Comparison of ENCODE assay signal across 1 cellular context in the genomic region with DNA sequence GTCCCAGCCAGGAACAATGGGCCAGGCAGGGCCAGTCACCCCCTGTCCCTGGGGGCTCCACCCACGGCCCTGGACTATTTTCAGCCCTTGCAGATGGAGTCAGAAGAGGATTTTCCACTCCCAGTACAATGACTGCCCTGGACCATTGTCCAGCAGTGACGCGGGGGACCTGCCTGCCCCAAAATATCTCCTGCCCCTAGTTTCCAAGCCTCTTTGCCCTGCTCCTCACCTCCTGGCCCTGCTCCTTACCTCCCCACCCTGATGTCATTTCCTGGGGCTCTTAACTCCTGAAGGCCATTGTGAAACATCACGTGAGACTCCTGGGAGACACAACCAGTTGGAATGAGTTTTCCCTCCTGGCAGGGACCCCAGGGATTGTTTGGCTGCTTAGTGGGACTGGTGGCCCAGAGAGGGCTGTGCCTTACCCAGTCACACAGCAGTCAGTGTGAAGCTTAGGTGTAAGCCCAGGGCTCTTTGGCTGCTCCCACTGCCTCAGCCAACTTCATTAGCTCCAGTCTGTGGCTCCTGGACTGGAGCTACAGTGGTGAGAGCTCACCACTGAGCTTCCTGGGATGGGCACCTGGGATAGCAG.
TF ChIP-seq lines count a peak whose summit lies in the region.

No MANE protein-coding gene starts in this region.

TF ChIP-seq in H1, 55 proteins besides CTCF, POLR2A, EP300 and RAD21:
- TF ChIP-seq, protein P1, sequence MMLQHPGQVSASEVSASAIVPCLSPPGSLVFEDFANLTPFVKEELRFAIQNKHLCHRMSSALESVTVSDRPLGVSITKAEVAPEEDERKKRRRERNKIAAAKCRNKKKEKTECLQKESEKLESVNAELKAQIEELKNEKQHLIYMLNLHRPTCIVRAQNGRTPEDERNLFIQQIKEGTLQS (IDR thresholded peaks at IDR 0.05; ENCODE audit: insufficient read depth, low read depth, low read length) = no peak
- no peak for TF ChIP-seq EZH2 (IDR thresholded peaks at IDR 0.05; ENCODE audit: low read depth, low read length, severe bottlenecking)
- no peak for TF ChIP-seq RFX5 (IDR thresholded peaks at IDR 0.05; ENCODE audit: borderline replicate concordance, low read depth, low read length)
- no peak for TF ChIP-seq TEAD4 (IDR thresholded peaks at IDR 0.05; ENCODE audit: low read depth, low read length)
- no peak for TF ChIP-seq KDM1A (IDR thresholded peaks at IDR 0.05; ENCODE audit: borderline replicate concordance, low read length)
- no peak for TF ChIP-seq GTF2F1 (IDR thresholded peaks at IDR 0.05; ENCODE audit: borderline replicate concordance, low read depth, low read length)
- TF ChIP-seq, protein P2, sequence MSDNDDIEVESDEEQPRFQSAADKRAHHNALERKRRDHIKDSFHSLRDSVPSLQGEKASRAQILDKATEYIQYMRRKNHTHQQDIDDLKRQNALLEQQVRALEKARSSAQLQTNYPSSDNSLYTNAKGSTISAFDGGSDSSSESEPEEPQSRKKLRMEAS (IDR thresholded peaks at IDR 0.05) = no peak
- TF ChIP-seq ZNF274 (IDR thresholded peaks at IDR 0.05; ENCODE audit: borderline replicate concordance, extremely low read depth, low read length) = no peak
- no peak for TF ChIP-seq SIRT6 (IDR thresholded peaks at IDR 0.05; ENCODE audit: low read length)
- no peak for TF ChIP-seq SP2 (IDR thresholded peaks at IDR 0.05; ENCODE audit: low read length)
- no peak for TF ChIP-seq CREB1 (IDR thresholded peaks at IDR 0.05)
- no peak for TF ChIP-seq YY1 (IDR thresholded peaks at IDR 0.05; ENCODE audit: low read depth, low read length)
- TF ChIP-seq SUZ12 (IDR thresholded peaks at IDR 0.05; ENCODE audit: low read length) = no peak
- no peak for TF ChIP-seq CTBP2 (IDR thresholded peaks at IDR 0.05; ENCODE audit: borderline replicate concordance, insufficient read depth, insufficient read length, low read length)
- TF ChIP-seq JUND (IDR thresholded peaks at IDR 0.05; ENCODE audit: low read length) = no peak
- no peak for TF ChIP-seq SAP30 (IDR thresholded peaks at IDR 0.05; ENCODE audit: insufficient read depth, insufficient replicate concordance, low read length)
- TF ChIP-seq CBX8 (IDR thresholded peaks at IDR 0.05; ENCODE audit: borderline replicate concordance, low read depth, low read length) = no peak
